In genomic region chr20:5118220-5119142, GRCh38 we compare ENCODE assay signal across 8 cellular contexts. TPM values are rescaled to one million over a fixed set of nuclear protein-coding genes. Genes with fewer than 3 reads are reported as not detected.
DNase-seq lines count a peak whose midpoint lies in the region; ATAC-seq and TF ChIP-seq lines count a peak whose summit lies in the region.

No MANE protein-coding gene starts in this region.

- H3K36me3 ChIP-seq in cardiac muscle cell (peaks cover 24% of the 10 kb centered on the region), right lobe of liver (peaks cover 0 to 31% (median 5%) of the 10 kb centered on the region in 4 donors), upper lobe of right lung (peaks cover 34% of the 10 kb centered on the region)

- no peaks in the 10 kb centered on the region for H3K9me3 ChIP-seq in cardiac muscle cell (ENCODE audit: low read depth)
- no peaks in the 10 kb centered on the region for H3K9me3 ChIP-seq in right lobe of liver
- no peaks in the 10 kb centered on the region for H3K9me3 ChIP-seq in upper lobe of right lung

- WGBS in right lobe of liver (ENCODE audit: insufficient coverage, low coverage, low lambda C conversion rate, missing lambda C conversion rate), result 16% methylated on average over 22 of the region's 23 CpGs

- H3K4me1 ChIP-seq in cardiac muscle cell (ENCODE audit: low read depth) (peaks cover 5% of the 10 kb centered on the region), right lobe of liver (peaks cover 0 to 15% (median 6%) of the 10 kb centered on the region in 4 donors), upper lobe of right lung (peaks cover 15% of the 10 kb centered on the region)

- H3K27me3 ChIP-seq in cardiac muscle cell, result no peaks in the 10 kb centered on the region
- no peaks in the 10 kb centered on the region for H3K27me3 ChIP-seq in right lobe of liver
- H3K27me3 ChIP-seq in upper lobe of right lung, result no peaks in the 10 kb centered on the region

- H3K27ac ChIP-seq in cardiac muscle cell, result no peak overlapping the region
- H3K27ac ChIP-seq in right lobe of liver, result no peak overlapping the region
- no peak overlapping the region for H3K27ac ChIP-seq in upper lobe of right lung

- peak overlapping the region; percentile 97 for H3K27ac Mint-ChIP-seq in activated naive CD8-positive, alpha-beta T cell treated with anti-CD3 and anti-CD28 coated beads, Interleukin-2, amount 10 ng/mL, durations not matched to agents 7 days and 5 days

- peak overlapping the region; percentile 96 for H3K4me3 Mint-ChIP-seq in activated naive CD8-positive, alpha-beta T cell treated with anti-CD3 and anti-CD28 coated beads, Interleukin-2, amount 10 ng/mL, durations not matched to agents 7 days and 5 days

- TF ChIP-seq CTCF in cardiac muscle cell (IDR thresholded peaks at IDR 0.05; ENCODE audit: low read depth, low read length), result no peak
- TF ChIP-seq CTCF in right lobe of liver (IDR thresholded peaks at IDR 0.05), result no peak
- no peak for TF ChIP-seq CTCF in upper lobe of right lung (IDR thresholded peaks at IDR 0.05)

- no peak for TF ChIP-seq POLR2A in right lobe of liver (IDR thresholded peaks at IDR 0.05)

- POLR2A ChIA-PET in activated naive CD8-positive, alpha-beta T cell treated with anti-CD3 and anti-CD28 coated beads, Interleukin-2, amount 10 ng/mL, durations not matched to agents 7 days and 5 days (lab: Charles Lee), result interaction anchor here (0.8 to 2.1 kb wide), 11 partner anchors 8 to 307 kb away, joined by 3 to 10 read pairs (median 4); partner anchors contain the start of gene CDS2

- intact Hi-C loops in left ventricle myocardium superior (cut with micrococcal nuclease) (no loop called here), right lobe of liver (cut with DNase I) (no loop called here), upper lobe of right lung (cut with DNase I) (no loop called here)

- H3K36me3 Mint-ChIP-seq in activated naive CD8-positive, alpha-beta T cell treated with anti-CD3 and anti-CD28 coated beads, Interleukin-2, amount 10 ng/mL, durations not matched to agents 7 days and 5 days, result peaks cover 40% of the 10 kb centered on the region

- ATAC-seq in left ventricle myocardium superior (no peak), right lobe of liver (no peak), upper lobe of right lung (no peak), GM18909 (IDR thresholded peaks at IDR 0.05; ENCODE audit: poor library complexity, unreplicated experiment) (no peak), GM18868 (IDR thresholded peaks at IDR 0.05; ENCODE audit: unreplicated experiment) (no peak)
- ATAC-seq in activated naive CD8-positive, alpha-beta T cell treated with anti-CD3 and anti-CD28 coated beads, Interleukin-2, amount 10 ng/mL, durations not matched to agents 7 days and 5 days (ENCODE audit: low read depth), result no peak

- H3K9me3 Mint-ChIP-seq in activated naive CD8-positive, alpha-beta T cell treated with anti-CD3 and anti-CD28 coated beads, Interleukin-2, amount 10 ng/mL, durations not matched to agents 7 days and 5 days, result no peaks in the 10 kb centered on the region

- DNase-seq in cardiac muscle cell (ENCODE audit: low read depth in 1 of 2, low spot score in 1 of 2) (no peak), left ventricle myocardium superior (no peak), right lobe of liver (no peak), upper lobe of right lung (no peak), H4 (ENCODE audit: low spot score) (no peak)
- no peak for DNase-seq in activated naive CD8-positive, alpha-beta T cell treated with anti-CD3 and anti-CD28 coated beads, Interleukin-2, amount 10 ng/mL, durations not matched to agents 7 days and 5 days

- H3K27me3 Mint-ChIP-seq in activated naive CD8-positive, alpha-beta T cell treated with anti-CD3 and anti-CD28 coated beads, Interleukin-2, amount 10 ng/mL, durations not matched to agents 7 days and 5 days, result no peaks in the 10 kb centered on the region

- H3K4me1 Mint-ChIP-seq in activated naive CD8-positive, alpha-beta T cell treated with anti-CD3 and anti-CD28 coated beads, Interleukin-2, amount 10 ng/mL, durations not matched to agents 7 days and 5 days, result peaks cover 52% of the 10 kb centered on the region

- H3K4me3 ChIP-seq in cardiac muscle cell (peak overlapping the region; percentile 49), right lobe of liver (peak overlapping the region; percentile 72 to 87 (median 81)), upper lobe of right lung (peak overlapping the region; percentile 90)

RNA-seq across cellular contexts. Expression of gene PCNA, which starts 1.3 kb away (rescaled TPM):
- total RNA-seq in cardiac muscle cell (46.6 and 113 TPM in 2 replicates), left ventricle myocardium superior (32.6 TPM), right lobe of liver (10 to 100 TPM; 14.8 to 56.1 (median 16.1) TPM), upper lobe of right lung (44.3 TPM)
- polyA plus RNA-seq in cardiac muscle cell, result 47.0 and 81.2 TPM in 2 replicates
- total RNA-seq in activated naive CD8-positive, alpha-beta T cell treated with anti-CD3 and anti-CD28 coated beads, Interleukin-2, amount 10 ng/mL, durations not matched to agents 7 days and 5 days, result 100 to 1,000 TPM; 393 to 421 TPM
- total RNA-seq in H4 (2014; rRNA removed; shearing (Covaris generic)), result 510 and 571 TPM in 2 replicates

RNA-seq across cellular contexts. Expression of gene TMEM230, which starts 5.6 kb away (rescaled TPM):
- total RNA-seq in cardiac muscle cell (48.9 and 93.6 TPM in 2 replicates), left ventricle myocardium superior (88.3 TPM), right lobe of liver (10 to 100 TPM; 60.5 to 88.1 (median 71.5) TPM), upper lobe of right lung (105 TPM)
- 166 and 176 TPM in 2 replicates for polyA plus RNA-seq in cardiac muscle cell
- 10 to 100 TPM; 69.9 to 71.7 TPM for total RNA-seq in activated naive CD8-positive, alpha-beta T cell treated with anti-CD3 and anti-CD28 coated beads, Interleukin-2, amount 10 ng/mL, durations not matched to agents 7 days and 5 days
- total RNA-seq in H4 (2014; rRNA removed; shearing (Covaris generic)), result 149 and 196 TPM in 2 replicates

RNA-seq across cellular contexts. Expression of gene CDS2, which starts 8.3 kb away (rescaled TPM):
- total RNA-seq in cardiac muscle cell, result 18.7 and 20.3 TPM in 2 replicates
- polyA plus RNA-seq in cardiac muscle cell, result 27.0 and 31.9 TPM in 2 replicates
- total RNA-seq in left ventricle myocardium superior, result 68.9 TPM
- total RNA-seq in activated naive CD8-positive, alpha-beta T cell treated with anti-CD3 and anti-CD28 coated beads, Interleukin-2, amount 10 ng/mL, durations not matched to agents 7 days and 5 days, result 10 to 100 TPM; 59.1 to 59.2 TPM
- total RNA-seq in right lobe of liver, result 10 to 100 TPM; 13.7 to 42.3 (median 31.6) TPM
- total RNA-seq in upper lobe of right lung, result 65.0 TPM
- 22.2 and 22.6 TPM in 2 replicates for total RNA-seq in H4 (2014; rRNA removed; shearing (Covaris generic))
